ENCODE assay signal across 10 cellular contexts in genomic region chr12:5171701-5172100, GRCh38.
DNase-seq lines count a peak whose midpoint lies in the region; ATAC-seq, FAIRE-seq and TF ChIP-seq lines count a peak whose summit lies in the region.
"Had no signal": no experiment of that assay in that cellular context is flagged by ENCODE, and none has a peak within 500 bp of the region (broad histone marks: within the 10 kb centered on the region; RNA-seq: fewer than 3 reads in every experiment).

No MANE protein-coding gene starts in this region.

- no peak overlapping the region for H3K4me2 ChIP-seq in MM.1S (ENCODE audit: low read depth, low read length)
- H3K4me2 ChIP-seq in K562 (ENCODE audit: insufficient read depth, low read length), result no peak overlapping the region

- H3K27ac ChIP-seq in MM.1S (ENCODE audit: low read length), result no peak overlapping the region
- H3K27ac ChIP-seq in K562 (ENCODE audit: extremely low read depth, low read depth, low read length), result no peak overlapping the region
- H3K27ac ChIP-seq: neutrophil, SK-N-MC had no signal

- no peaks in the 10 kb centered on the region for H4K20me1 ChIP-seq in MM.1S (ENCODE audit: insufficient read depth, low read length)
- no peaks in the 10 kb centered on the region for H4K20me1 ChIP-seq in K562 (replicated peaks; ENCODE audit: control insufficient read depth, insufficient read depth, low read length)

- peak; percentile 79 for DNase-seq in EL
- peak; percentile 25 for DNase-seq in MM.1S
- peak in 3 of 4 experiments; percentile 12 to 38 (median 18) for DNase-seq in K562 (ENCODE audit: extremely low read depth in 1 of 4, low spot score in 3 of 4)
- DNase-seq in islet precursor cell, result peak; percentile 78
- DNase-seq in urothelium cell line (ENCODE audit: low spot score), result peak; percentile 72
- no peak for DNase-seq in activated T-cell treated with anti-CD3 and anti-CD28 coated beads for 4 hours

- in situ Hi-C loops in K562 (cut with MboI), result no loop called here

- TF ChIP-seq RAD21 in K562 (CRISPR knock-in tag; conservative IDR thresholded peaks at IDR 0.05 in 1 of 2, IDR thresholded peaks at IDR 0.05 in 1 of 2), result peak; percentile 31 to 54; a peak in 3 of 4 replicates

- H3K4me3 ChIP-seq in MM.1S (ENCODE audit: low read length) (no peak overlapping the region), K562 (no peak overlapping the region)
- H3K4me3 ChIP-seq: SK-N-MC had no signal

- H3K9me3 ChIP-seq in MM.1S (replicated peaks; ENCODE audit: insufficient read depth, low read length) (no peaks in the 10 kb centered on the region), K562 (replicated peaks; ENCODE audit: control insufficient read depth, insufficient read depth, low read depth, low read length) (no peaks in the 10 kb centered on the region)
- H3K9me3 ChIP-seq: neutrophil had no signal

- TF ChIP-seq EP300 in K562 (IDR thresholded peaks at IDR 0.05; ENCODE audit: low read length), result no peak

- ATAC-seq in K562 (no peak), GM21825 (IDR thresholded peaks at IDR 0.05; ENCODE audit: unreplicated experiment) (no peak), GM21576 (IDR thresholded peaks at IDR 0.05; ENCODE audit: unreplicated experiment) (no peak)

- POLR2A ChIA-PET in K562 (lab: Yijun Ruan, JAX), result no interaction called here

- H3K36me3 ChIP-seq in MM.1S (replicated peaks; ENCODE audit: insufficient read depth, low read length), result no peaks in the 10 kb centered on the region
- no peaks in the 10 kb centered on the region for H3K36me3 ChIP-seq in K562 (ENCODE audit: control insufficient read depth, insufficient read depth, low read length)
- H3K36me3 ChIP-seq: neutrophil had no signal

- H3K27me3 ChIP-seq in MM.1S (replicated peaks; ENCODE audit: insufficient read depth, low read length) (no peaks in the 10 kb centered on the region), K562 (ENCODE audit: control insufficient read depth in 2 of 2, insufficient read depth in 2 of 2, low read length in 2 of 2) (peaks cover 0 to 12% of the 10 kb centered on the region in 2 experiments; a peak in 3 of 5 replicates)
- H3K27me3 ChIP-seq: neutrophil had no signal

- H3K9ac ChIP-seq in MM.1S (ENCODE audit: low read length), result no peak overlapping the region
- no peak overlapping the region for H3K9ac ChIP-seq in K562 (ENCODE audit: insufficient read depth in 1 of 2, low read depth in 2 of 2, low read length in 2 of 2)

- TF ChIP-seq CTCF in MM.1S (IDR thresholded peaks at IDR 0.05; ENCODE audit: low read length), result peak; percentile 50
- TF ChIP-seq CTCF in K562 (IDR thresholded peaks at IDR 0.05 in 2 of 3, conservative IDR thresholded peaks at IDR 0.05 in 1 of 3; ENCODE audit: insufficient read depth in 2 of 3, low read depth in 1 of 3, low read length in 3 of 3), result peak; percentile 37 to 66 (median 51); a peak in 4 of 6 replicates

- FAIRE-seq in K562 (lab: Jason Lieb, UNC), result peak; percentile 23
- FAIRE-seq in urothelium cell line (lab: Jason Lieb, UNC), result no peak

- TF ChIP-seq POLR2A in K562 (conservative IDR thresholded peaks at IDR 0.05), result no peak

- H3K9me2 ChIP-seq in MM.1S (replicated peaks; ENCODE audit: insufficient read depth, low read length), result no peaks in the 10 kb centered on the region

- CTCF ChIA-PET in K562 (lab: Yijun Ruan, JAX; ENCODE audit: low intra/inter-chr PET ratio), result interaction anchor here (1.4 kb wide), 1 partner anchor 271 kb away, joined by 8 read pairs; no protein-coding TSS in a partner anchor

- H2AFZ ChIP-seq in MM.1S (ENCODE audit: low read length) (no peak overlapping the region), K562 (ENCODE audit: low read depth, low read length) (no peak overlapping the region)

- no peaks in the 10 kb centered on the region for H3F3A ChIP-seq in MM.1S (ENCODE audit: insufficient read depth, low read length)

- intact Hi-C loops in K562 (cut with micrococcal nuclease), result no loop called here

- no TSS peak for BruUV-seq in K562 (replicated peaks; lab: Mats Ljungman, UMichigan)

- H3K79me2 ChIP-seq in MM.1S (ENCODE audit: low read length) (no peaks in the 10 kb centered on the region), K562 (ENCODE audit: control insufficient read depth, insufficient read depth, low read length) (no peaks in the 10 kb centered on the region)

- H3K9me1 ChIP-seq in K562 (ENCODE audit: control insufficient read depth, insufficient read depth, low read length), result no peaks in the 10 kb centered on the region

- H3K4me1 ChIP-seq in MM.1S (ENCODE audit: low read length), result no peaks in the 10 kb centered on the region
- no peaks in the 10 kb centered on the region for H3K4me1 ChIP-seq in K562 (replicated peaks in 1 of 2; ENCODE audit: control insufficient read depth in 2 of 2, insufficient read depth in 2 of 2, low read length in 2 of 2)

- WGBS in K562 (ENCODE audit: insufficient coverage, low coverage, missing lambda C conversion rate), result 15% methylated on average over 4 of the region's 5 CpGs

TF ChIP-seq in K562, 482 proteins besides CTCF, POLR2A, EP300 and RAD21:
- no peak for TF ChIP-seq HMG20B (CRISPR knock-in tag; IDR thresholded peaks at IDR 0.05)
- TF ChIP-seq KLF16 (IDR thresholded peaks at IDR 0.05), result no peak
- TF ChIP-seq HEY1 (CRISPR knock-in tag; IDR thresholded peaks at IDR 0.05; ENCODE audit: borderline replicate concordance), result no peak
- TF ChIP-seq E2F4 (CRISPR knock-in tag; IDR thresholded peaks at IDR 0.05; ENCODE audit: low read depth), result no peak
- TF ChIP-seq TSHZ1 (CRISPR knock-in tag; IDR thresholded peaks at IDR 0.05), result no peak
- TF ChIP-seq ZNF668 (CRISPR knock-in tag; IDR thresholded peaks at IDR 0.05), result no peak
- no peak for TF ChIP-seq PTBP1 (IDR thresholded peaks at IDR 0.05; ENCODE audit: low read depth, low read length)
- TF ChIP-seq SMC3 (conservative IDR thresholded peaks at IDR 0.05; ENCODE audit: insufficient read depth, low read depth, low read length), result 0 out of 2 replicates have a peak, but pooled peaks have one; percentile 24
